15 cellular contexts compared by ENCODE assay signal in genomic region chr7:118059209-118059608, GRCh38.
"Had no signal": no experiment of that assay in that cellular context is flagged by ENCODE, and none has a peak within 500 bp of the region (broad histone marks: within the 10 kb centered on the region; RNA-seq: fewer than 3 reads in every experiment).

No MANE protein-coding gene starts in this region.

- H3K9me3 Mint-ChIP-seq: activated CD4-positive, alpha-beta memory T cell treated with anti-CD3 and anti-CD28 coated beads, Interleukin-2, amount 10 ng/mL, durations not matched to agents 7 days and 5 days; activated naive CD4-positive, alpha-beta T cell treated with anti-CD3 and anti-CD28 coated beads, Interleukin-2, amount 10 ng/mL, durations not matched to agents 7 days and 5 days; neural progenitor cell had no signal

- ATAC-seq: pancreas had no signal

- H3K4me3 ChIP-seq: neural progenitor cell, pancreas, stomach, thoracic aorta had no signal

- H3K4me1 Mint-ChIP-seq: activated CD4-positive, alpha-beta memory T cell treated with anti-CD3 and anti-CD28 coated beads, Interleukin-2, amount 10 ng/mL, durations not matched to agents 7 days and 5 days; activated naive CD4-positive, alpha-beta T cell treated with anti-CD3 and anti-CD28 coated beads, Interleukin-2, amount 10 ng/mL, durations not matched to agents 7 days and 5 days; neural progenitor cell had no signal

- H3K36me3 ChIP-seq: brain microvascular endothelial cell, neural progenitor cell, pancreas, stomach, thoracic aorta had no signal

- H3K4me3 Mint-ChIP-seq: activated CD4-positive, alpha-beta memory T cell treated with anti-CD3 and anti-CD28 coated beads, Interleukin-2, amount 10 ng/mL, durations not matched to agents 7 days and 5 days; activated naive CD4-positive, alpha-beta T cell treated with anti-CD3 and anti-CD28 coated beads, Interleukin-2, amount 10 ng/mL, durations not matched to agents 7 days and 5 days; neural progenitor cell had no signal

- H3K4me1 ChIP-seq: neural progenitor cell, pancreas, stomach had no signal

- H3K27ac Mint-ChIP-seq: activated CD4-positive, alpha-beta memory T cell treated with anti-CD3 and anti-CD28 coated beads, Interleukin-2, amount 10 ng/mL, durations not matched to agents 7 days and 5 days; activated naive CD4-positive, alpha-beta T cell treated with anti-CD3 and anti-CD28 coated beads, Interleukin-2, amount 10 ng/mL, durations not matched to agents 7 days and 5 days; neural progenitor cell had no signal

- H3K27me3 Mint-ChIP-seq: activated CD4-positive, alpha-beta memory T cell treated with anti-CD3 and anti-CD28 coated beads, Interleukin-2, amount 10 ng/mL, durations not matched to agents 7 days and 5 days; activated naive CD4-positive, alpha-beta T cell treated with anti-CD3 and anti-CD28 coated beads, Interleukin-2, amount 10 ng/mL, durations not matched to agents 7 days and 5 days had no signal

- H3K9ac ChIP-seq: neural progenitor cell had no signal

- H3K9me3 ChIP-seq: pancreas, stomach, thoracic aorta had no signal

- DNase-seq: activated CD4-positive, alpha-beta memory T cell treated with anti-CD3 and anti-CD28 coated beads, Interleukin-2, amount 10 ng/mL, durations not matched to agents 7 days and 5 days; activated CD4-positive, alpha-beta T cell treated with anti-CD3 and anti-CD28 coated beads for 1 hour; activated naive CD4-positive, alpha-beta T cell treated with anti-CD3 and anti-CD28 coated beads, Interleukin-2, amount 10 ng/mL, durations not matched to agents 7 days and 5 days; brain microvascular endothelial cell; hippocampal formation; kidney glomerular epithelial cell; midbrain; pancreas; stimulated activated CD4-positive, alpha-beta T cell treated with anti-CD3 and anti-CD28 coated beads, Interleukin-4, amount 100 ng/mL, for 1 hour; stimulated activated CD8-positive, alpha-beta memory T cell treated with anti-CD3 and anti-CD28 coated beads, Interleukin-4, amount 100 ng/mL, for 48 hours; stomach; T1000 had no signal

- H3K4me2 ChIP-seq: neural progenitor cell had no signal

- H2AFZ ChIP-seq: neural progenitor cell had no signal

- H3K27me3 ChIP-seq: brain microvascular endothelial cell, neural progenitor cell, pancreas, stomach had no signal

- H3K27ac ChIP-seq: brain microvascular endothelial cell, neural progenitor cell, pancreas, stomach, thoracic aorta had no signal

- FAIRE-seq: colon, pancreas had no signal

- H3K36me3 Mint-ChIP-seq: activated naive CD4-positive, alpha-beta T cell treated with anti-CD3 and anti-CD28 coated beads, Interleukin-2, amount 10 ng/mL, durations not matched to agents 7 days and 5 days; neural progenitor cell had no signal
